1 cellular context compared by ENCODE assay signal in the genomic region with DNA sequence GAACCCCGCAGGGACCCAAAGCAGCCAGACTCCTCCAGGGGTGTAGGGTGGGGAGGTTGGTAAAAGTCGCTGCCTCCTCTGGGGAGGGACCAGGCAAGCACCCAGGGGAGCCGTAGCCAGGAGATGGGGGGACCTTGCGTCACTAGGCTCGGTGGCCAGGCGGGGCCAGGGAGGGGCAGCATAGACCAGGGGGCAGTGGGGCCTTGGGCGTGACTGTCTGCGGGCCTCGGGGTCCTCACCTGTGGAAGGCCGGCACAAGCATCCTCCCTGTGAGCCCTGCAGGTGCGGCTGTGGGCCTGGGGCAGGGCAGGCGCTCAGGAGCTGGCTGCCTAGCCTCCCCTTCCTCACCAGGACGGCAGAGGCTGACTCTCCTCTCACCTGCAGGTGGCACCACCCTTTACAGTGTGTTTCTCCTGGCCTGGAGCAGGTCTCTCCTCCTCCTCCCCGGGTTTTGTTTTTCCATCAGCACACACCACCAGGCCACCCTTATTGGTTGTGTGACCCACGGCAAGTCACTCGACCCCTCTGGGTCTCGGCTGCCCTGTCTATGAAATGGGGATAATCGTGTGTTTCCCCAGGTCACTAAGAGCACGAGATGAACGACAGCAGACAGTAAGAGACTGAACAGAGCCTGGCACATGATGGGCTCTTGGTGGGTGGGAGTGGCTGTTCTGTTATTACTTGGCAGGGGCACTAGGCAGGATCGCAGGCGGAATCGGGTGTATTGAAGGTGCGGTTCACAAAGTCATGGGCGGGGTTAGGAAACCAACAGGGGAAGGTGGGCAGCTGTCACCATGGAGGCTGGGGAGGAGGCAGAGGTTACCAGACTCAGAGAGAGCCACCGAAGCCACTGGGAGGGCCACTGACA.
A peak's percentile ranks its signal among the peaks of the same experiment; 100 is the strongest.
TF ChIP-seq lines count a peak whose summit lies in the region.

No MANE protein-coding gene starts in this region.

TF ChIP-seq in HepG2, 621 proteins besides CTCF, POLR2A, EP300 and RAD21:
- TF ChIP-seq, protein P1, sequence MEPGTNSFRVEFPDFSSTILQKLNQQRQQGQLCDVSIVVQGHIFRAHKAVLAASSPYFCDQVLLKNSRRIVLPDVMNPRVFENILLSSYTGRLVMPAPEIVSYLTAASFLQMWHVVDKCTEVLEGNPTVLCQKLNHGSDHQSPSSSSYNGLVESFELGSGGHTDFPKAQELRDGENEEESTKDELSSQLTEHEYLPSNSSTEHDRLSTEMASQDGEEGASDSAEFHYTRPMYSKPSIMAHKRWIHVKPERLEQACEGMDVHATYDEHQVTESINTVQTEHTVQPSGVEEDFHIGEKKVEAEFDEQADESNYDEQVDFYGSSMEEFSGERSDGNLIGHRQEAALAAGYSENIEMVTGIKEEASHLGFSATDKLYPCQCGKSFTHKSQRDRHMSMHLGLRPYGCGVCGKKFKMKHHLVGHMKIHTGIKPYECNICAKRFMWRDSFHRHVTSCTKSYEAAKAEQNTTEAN (CRISPR knock-in tag; conservative IDR thresholded peaks at IDR 0.05): no peak
- TF ChIP-seq CENPT (CRISPR knock-in tag; IDR thresholded peaks at IDR 0.05; ENCODE audit: low read depth): no peak
- no peak for TF ChIP-seq GFI1 (CRISPR knock-in tag; IDR thresholded peaks at IDR 0.05; ENCODE audit: borderline replicate concordance)
- TF ChIP-seq, protein P2, sequence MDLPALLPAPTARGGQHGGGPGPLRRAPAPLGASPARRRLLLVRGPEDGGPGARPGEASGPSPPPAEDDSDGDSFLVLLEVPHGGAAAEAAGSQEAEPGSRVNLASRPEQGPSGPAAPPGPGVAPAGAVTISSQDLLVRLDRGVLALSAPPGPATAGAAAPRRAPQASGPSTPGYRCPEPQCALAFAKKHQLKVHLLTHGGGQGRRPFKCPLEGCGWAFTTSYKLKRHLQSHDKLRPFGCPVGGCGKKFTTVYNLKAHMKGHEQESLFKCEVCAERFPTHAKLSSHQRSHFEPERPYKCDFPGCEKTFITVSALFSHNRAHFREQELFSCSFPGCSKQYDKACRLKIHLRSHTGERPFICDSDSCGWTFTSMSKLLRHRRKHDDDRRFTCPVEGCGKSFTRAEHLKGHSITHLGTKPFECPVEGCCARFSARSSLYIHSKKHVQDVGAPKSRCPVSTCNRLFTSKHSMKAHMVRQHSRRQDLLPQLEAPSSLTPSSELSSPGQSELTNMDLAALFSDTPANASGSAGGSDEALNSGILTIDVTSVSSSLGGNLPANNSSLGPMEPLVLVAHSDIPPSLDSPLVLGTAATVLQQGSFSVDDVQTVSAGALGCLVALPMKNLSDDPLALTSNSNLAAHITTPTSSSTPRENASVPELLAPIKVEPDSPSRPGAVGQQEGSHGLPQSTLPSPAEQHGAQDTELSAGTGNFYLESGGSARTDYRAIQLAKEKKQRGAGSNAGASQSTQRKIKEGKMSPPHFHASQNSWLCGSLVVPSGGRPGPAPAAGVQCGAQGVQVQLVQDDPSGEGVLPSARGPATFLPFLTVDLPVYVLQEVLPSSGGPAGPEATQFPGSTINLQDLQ (CRISPR knock-in tag; IDR thresholded peaks at IDR 0.05): no peak
- TF ChIP-seq, protein P3, sequence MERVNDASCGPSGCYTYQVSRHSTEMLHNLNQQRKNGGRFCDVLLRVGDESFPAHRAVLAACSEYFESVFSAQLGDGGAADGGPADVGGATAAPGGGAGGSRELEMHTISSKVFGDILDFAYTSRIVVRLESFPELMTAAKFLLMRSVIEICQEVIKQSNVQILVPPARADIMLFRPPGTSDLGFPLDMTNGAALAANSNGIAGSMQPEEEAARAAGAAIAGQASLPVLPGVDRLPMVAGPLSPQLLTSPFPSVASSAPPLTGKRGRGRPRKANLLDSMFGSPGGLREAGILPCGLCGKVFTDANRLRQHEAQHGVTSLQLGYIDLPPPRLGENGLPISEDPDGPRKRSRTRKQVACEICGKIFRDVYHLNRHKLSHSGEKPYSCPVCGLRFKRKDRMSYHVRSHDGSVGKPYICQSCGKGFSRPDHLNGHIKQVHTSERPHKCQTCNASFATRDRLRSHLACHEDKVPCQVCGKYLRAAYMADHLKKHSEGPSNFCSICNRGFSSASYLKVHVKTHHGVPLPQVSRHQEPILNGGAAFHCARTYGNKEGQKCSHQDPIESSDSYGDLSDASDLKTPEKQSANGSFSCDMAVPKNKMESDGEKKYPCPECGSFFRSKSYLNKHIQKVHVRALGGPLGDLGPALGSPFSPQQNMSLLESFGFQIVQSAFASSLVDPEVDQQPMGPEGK (CRISPR knock-in tag; IDR thresholded peaks at IDR 0.05): 0 out of 2 replicates have a peak, but pooled peaks have one; percentile 17
- TF ChIP-seq NRL (CRISPR knock-in tag; IDR thresholded peaks at IDR 0.05; ENCODE audit: borderline replicate concordance): 0 out of 2 replicates have a peak, but pooled peaks have one; percentile 14
- TF ChIP-seq STAG1 (CRISPR knock-in tag; IDR thresholded peaks at IDR 0.05): peak; percentile 50
- TF ChIP-seq, protein P4, sequence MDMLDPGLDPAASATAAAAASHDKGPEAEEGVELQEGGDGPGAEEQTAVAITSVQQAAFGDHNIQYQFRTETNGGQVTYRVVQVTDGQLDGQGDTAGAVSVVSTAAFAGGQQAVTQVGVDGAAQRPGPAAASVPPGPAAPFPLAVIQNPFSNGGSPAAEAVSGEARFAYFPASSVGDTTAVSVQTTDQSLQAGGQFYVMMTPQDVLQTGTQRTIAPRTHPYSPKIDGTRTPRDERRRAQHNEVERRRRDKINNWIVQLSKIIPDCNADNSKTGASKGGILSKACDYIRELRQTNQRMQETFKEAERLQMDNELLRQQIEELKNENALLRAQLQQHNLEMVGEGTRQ (IDR thresholded peaks at IDR 0.05; ENCODE audit: low read depth, low read length): no peak
- TF ChIP-seq, protein P4 (CRISPR knock-in tag; IDR thresholded peaks at IDR 0.05; ENCODE audit: borderline replicate concordance): no peak
- 0 out of 2 replicates have a peak, but pooled peaks have one; percentile 5 for TF ChIP-seq HNRNPL (IDR thresholded peaks at IDR 0.05; ENCODE audit: low read depth, low read length)
TF ChIP-seq in HepG2: peak in this region for 4.
